In the genomic region with DNA sequence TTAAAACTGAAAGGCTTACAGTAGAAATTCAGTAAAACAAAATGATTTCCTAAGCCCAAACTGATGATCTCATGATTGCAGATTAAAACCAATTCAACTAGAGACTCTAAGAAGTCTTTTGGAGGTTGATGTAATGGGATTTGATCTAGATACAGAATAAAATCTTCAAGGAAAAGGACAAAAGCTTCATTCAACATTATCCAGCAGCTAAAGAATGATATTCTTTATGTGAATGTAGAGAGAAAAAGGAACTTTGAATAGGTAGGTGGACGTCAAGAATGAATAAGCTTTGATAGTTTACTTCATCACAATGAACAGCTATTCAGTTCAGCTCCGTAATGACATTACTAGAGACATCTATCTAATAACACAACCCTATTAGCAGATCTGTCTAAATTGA, we compare ENCODE assay signal across 22 cellular contexts.
"Had no signal": no experiment of that assay in that cellular context is flagged by ENCODE, and none has a peak within 500 bp of the region (broad histone marks: within the 10 kb centered on the region; RNA-seq: fewer than 3 reads in every experiment).

No MANE protein-coding gene starts in this region.

- H3K4me1 Mint-ChIP-seq: immature natural killer cell; naive B cell; natural killer cell; stimulated activated effector memory CD8-positive, alpha-beta T cell treated with anti-CD3 and anti-CD28 coated beads, Interleukin-12 subunit alpha, Interleukin-12 subunit beta, amount 100 ng/mL, for 72 hours had no signal

- FAIRE-seq: islet of Langerhans, kidney had no signal

- DNase-seq: immature natural killer cell; kidney; left colon; left lung; lower lobe of right lung; mammary epithelial cell; mesenchymal stem cell; naive B cell; natural killer cell; ovary; right cardiac atrium; spleen; stimulated activated CD4-positive, alpha-beta T cell treated with anti-CD3 and anti-CD28 coated beads, Interleukin-4, amount 100 ng/mL, for 24 hours; stimulated activated naive CD4-positive, alpha-beta T cell; uterus had no signal

- ATAC-seq: left colon; left lung; lower lobe of right lung; natural killer cell; right cardiac atrium; sciatic nerve; stimulated activated effector memory CD8-positive, alpha-beta T cell treated with anti-CD3 and anti-CD28 coated beads, Interleukin-12 subunit alpha, Interleukin-12 subunit beta, amount 100 ng/mL, for 72 hours had no signal

- H3K36me3 Mint-ChIP-seq: immature natural killer cell; naive B cell; natural killer cell; stimulated activated effector memory CD8-positive, alpha-beta T cell treated with anti-CD3 and anti-CD28 coated beads, Interleukin-12 subunit alpha, Interleukin-12 subunit beta, amount 100 ng/mL, for 72 hours had no signal

- H3K4me3 Mint-ChIP-seq: immature natural killer cell; naive B cell; natural killer cell; stimulated activated effector memory CD8-positive, alpha-beta T cell treated with anti-CD3 and anti-CD28 coated beads, Interleukin-12 subunit alpha, Interleukin-12 subunit beta, amount 100 ng/mL, for 72 hours; stimulated activated naive CD8-positive, alpha-beta T cell treated with anti-CD3 and anti-CD28 coated beads, Interleukin-15, Interleukin-2, amounts not matched to agents 100 ng/mL and 50 ng/mL, for 24 hours; type B pancreatic cell had no signal

- H3K27ac Mint-ChIP-seq: immature natural killer cell; naive B cell; natural killer cell; progenitor cell of endocrine pancreas; stimulated activated effector memory CD8-positive, alpha-beta T cell treated with anti-CD3 and anti-CD28 coated beads, Interleukin-12 subunit alpha, Interleukin-12 subunit beta, amount 100 ng/mL, for 72 hours; stimulated activated naive CD8-positive, alpha-beta T cell treated with anti-CD3 and anti-CD28 coated beads, Interleukin-15, Interleukin-2, amounts not matched to agents 100 ng/mL and 50 ng/mL, for 24 hours; type B pancreatic cell had no signal

- H3K27me3 Mint-ChIP-seq: naive B cell; progenitor cell of endocrine pancreas; stimulated activated naive CD8-positive, alpha-beta T cell treated with anti-CD3 and anti-CD28 coated beads, Interleukin-15, Interleukin-2, amounts not matched to agents 100 ng/mL and 50 ng/mL, for 24 hours had no signal

- H3K27ac ChIP-seq: left lung, lower lobe of right lung, ovary, skin epidermis, spleen, uterus had no signal
